Comparison of ENCODE assay signal across 27 cellular contexts in the genomic region with DNA sequence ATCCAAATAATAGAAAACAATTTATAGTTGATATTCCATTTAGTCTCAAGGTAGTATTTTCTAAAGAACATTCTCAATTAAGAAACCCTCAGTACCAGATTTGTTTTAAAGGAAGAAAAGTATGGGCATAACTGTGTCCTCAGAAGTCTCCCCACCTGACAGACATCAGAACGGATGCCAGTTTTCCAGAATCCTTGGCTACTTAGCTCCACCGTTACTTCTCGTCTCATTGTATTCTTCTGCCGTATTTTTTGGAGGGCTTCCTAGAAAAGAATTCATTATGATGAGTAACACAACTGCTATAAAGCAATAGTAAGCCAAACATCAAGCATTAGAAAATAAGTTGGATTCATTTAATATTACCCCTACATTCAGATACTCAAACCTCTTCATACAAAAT.
"Had no signal": no experiment of that assay in that cellular context is flagged by ENCODE, and none has a peak within 500 bp of the region (broad histone marks: within the 10 kb centered on the region; RNA-seq: fewer than 3 reads in every experiment).

No MANE protein-coding gene starts in this region.

- H3K27ac Mint-ChIP-seq: activated CD4-positive, alpha-beta T cell treated with anti-CD3 and anti-CD28 coated beads, Interleukin-2, amount 10 ng/mL, durations not matched to agents 24 days and 14 days; activated CD8-positive, alpha-beta T cell treated with anti-CD3 and anti-CD28 coated beads for 36 hours; activated naive CD4-positive, alpha-beta T cell treated with anti-CD3 and anti-CD28 coated beads for 36 hours; activated naive CD4-positive, alpha-beta T cell treated with anti-CD3 and anti-CD28 coated beads, Interleukin-2, amount 50 U/mL, for 72 hours; activated T-cell treated with anti-CD3 and anti-CD28 coated beads, Interleukin-2, amount 50 U/mL, for 24 hours; activated T-helper 1 cell treated with anti-CD3 and anti-CD28 coated beads, Interleukin-12 subunit alpha, Interleukin-12 subunit beta, Interleukin-2, Interleukin-4 antibody, amounts not matched to agents 30 ng/mL and 10 ng/mL and 1 ng/mL, durations not matched to agents 14 hours and 24 hours and 36 hours had no signal

- H3K4me3 ChIP-seq: adrenal gland, SJCRH30, SK-N-MC had no signal

- H3K27ac ChIP-seq: adrenal gland, SJCRH30, SK-N-MC, WERI-Rb-1 had no signal

- H3K27me3 Mint-ChIP-seq: activated CD4-positive, alpha-beta T cell treated with anti-CD3 and anti-CD28 coated beads, Interleukin-2, amount 10 ng/mL, durations not matched to agents 24 days and 14 days; activated CD8-positive, alpha-beta T cell treated with anti-CD3 and anti-CD28 coated beads for 36 hours; activated T-cell treated with anti-CD3 and anti-CD28 coated beads, Interleukin-2, amount 50 U/mL, for 24 hours had no signal

- H3K4me1 Mint-ChIP-seq: activated CD4-positive, alpha-beta T cell treated with anti-CD3 and anti-CD28 coated beads, Interleukin-2, amount 10 ng/mL, durations not matched to agents 24 days and 14 days had no signal

- H3K4me3 Mint-ChIP-seq: activated CD4-positive, alpha-beta T cell treated with anti-CD3 and anti-CD28 coated beads, Interleukin-2, amount 10 ng/mL, durations not matched to agents 24 days and 14 days; activated CD8-positive, alpha-beta T cell treated with anti-CD3 and anti-CD28 coated beads for 36 hours; activated naive CD4-positive, alpha-beta T cell treated with anti-CD3 and anti-CD28 coated beads for 36 hours; activated T-cell treated with anti-CD3 and anti-CD28 coated beads, Interleukin-2, amount 50 U/mL, for 24 hours; activated T-helper 1 cell treated with anti-CD3 and anti-CD28 coated beads, Interleukin-12 subunit alpha, Interleukin-12 subunit beta, Interleukin-2, Interleukin-4 antibody, amounts not matched to agents 30 ng/mL and 10 ng/mL and 1 ng/mL, durations not matched to agents 14 hours and 24 hours and 36 hours had no signal

- H3K27me3 ChIP-seq: adrenal gland, SJCRH30 had no signal

- DNase-seq: activated CD4-positive, alpha-beta T cell treated with anti-CD3 and anti-CD28 coated beads for 1 hour; activated CD4-positive, alpha-beta T cell treated with anti-CD3 and anti-CD28 coated beads, Interleukin-2, amount 10 ng/mL, durations not matched to agents 24 days and 14 days; activated CD4-positive, alpha-beta T cell treated with anti-CD3 and anti-CD28 coated beads, Interleukin-2, amount 50 U/mL, for 4 hours; activated CD4-positive, CD25-positive, alpha-beta regulatory T cell; activated CD8-positive, alpha-beta T cell treated with anti-CD3 and anti-CD28 coated beads for 36 hours; activated gamma-delta T cell treated with Interleukin-2 at 50 U/mL for 16 hours; activated naive CD4-positive, alpha-beta T cell treated with anti-CD3 and anti-CD28 coated beads for 36 hours; activated T-cell treated with anti-CD3 and anti-CD28 coated beads, Interleukin-2, amount 50 U/mL, for 24 hours; adrenal gland; Kasumi-1; KG1; MM.1S; MV-4-11; NCI-H1092; NCI-H1436 treated with DMSO at 0.1 percent for 48 hours; NCI-H1694 treated with DMSO at 0.1 percent for 48 hours; NCI-H2029; NCI-H345; NCI-H524 treated with DMSO at 0.1 percent for 48 hours; SHP77; SJCRH30; T1000; WERI-Rb-1 had no signal

- ATAC-seq: activated CD8-positive, alpha-beta T cell treated with anti-CD3 and anti-CD28 coated beads for 36 hours; activated naive CD4-positive, alpha-beta T cell treated with anti-CD3 and anti-CD28 coated beads, Interleukin-2, amount 50 U/mL, for 72 hours; Panc1 had no signal

- H3K4me1 ChIP-seq: adrenal gland, SJCRH30 had no signal
